Comparison of ENCODE assay signal across 8 cellular contexts in the genomic region with DNA sequence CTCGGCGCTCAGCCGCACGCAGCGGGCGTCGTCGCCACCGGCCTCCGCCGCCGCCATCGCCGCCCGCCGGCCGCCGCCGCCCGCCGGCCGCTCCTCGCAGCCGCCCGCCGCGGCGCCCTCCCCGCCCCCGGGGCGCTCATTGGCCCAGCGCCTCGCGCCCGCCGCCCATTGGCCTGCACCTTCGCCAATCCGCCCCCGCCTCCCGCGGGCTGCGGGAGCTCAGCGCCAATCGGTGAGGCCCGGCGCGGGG. TPM values are rescaled to one million over a fixed set of nuclear protein-coding genes. Genes with fewer than 3 reads are reported as not detected.
DNase-seq lines count a peak whose midpoint lies in the region; ATAC-seq, FAIRE-seq and TF ChIP-seq lines count a peak whose summit lies in the region.

A gene with protein sequence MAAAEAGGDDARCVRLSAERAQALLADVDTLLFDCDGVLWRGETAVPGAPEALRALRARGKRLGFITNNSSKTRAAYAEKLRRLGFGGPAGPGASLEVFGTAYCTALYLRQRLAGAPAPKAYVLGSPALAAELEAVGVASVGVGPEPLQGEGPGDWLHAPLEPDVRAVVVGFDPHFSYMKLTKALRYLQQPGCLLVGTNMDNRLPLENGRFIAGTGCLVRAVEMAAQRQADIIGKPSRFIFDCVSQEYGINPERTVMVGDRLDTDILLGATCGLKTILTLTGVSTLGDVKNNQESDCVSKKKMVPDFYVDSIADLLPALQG (minus strand): TSS at position 120 of the 250 bp plus-strand sequence. CDS start 63 bp downstream, at position 57.

- H3K27me3 ChIP-seq in subcutaneous abdominal adipose tissue (ENCODE audit: control insufficient read depth in 5 of 5, insufficient read depth in 4 of 5, low read length in 5 of 5): no peaks in the 10 kb centered on the region

- H3K27me3 Mint-ChIP-seq in activated CD4-positive, alpha-beta T cell treated with anti-CD3 and anti-CD28 coated beads, Interleukin-2, amount 10 ng/mL, durations not matched to agents 7 days and 5 days: no peaks in the 10 kb centered on the region

- TF ChIP-seq CTCF in astrocyte of the cerebellum (IDR thresholded peaks at IDR 0.05; ENCODE audit: low read depth, low read length, missing control alignments): no peak
- TF ChIP-seq CTCF in kidney (IDR thresholded peaks at IDR 0.05; ENCODE audit: borderline replicate concordance, extremely low read depth, insufficient read depth): no peak

- H3K4me3 ChIP-seq in astrocyte of the cerebellum (ENCODE audit: low read depth, low read length) (peak within 1 kb of the TSS; percentile 66), kidney (ENCODE audit: low read length in 2 of 2) (peak within 1 kb of the TSS; percentile 65 to 85), subcutaneous abdominal adipose tissue (ENCODE audit: low read depth in 1 of 5, low read length in 5 of 5) (peak within 1 kb of the TSS; percentile 80 to 88 (median 83))

- no peaks in the 10 kb centered on the region for H3K9me3 ChIP-seq in kidney (ENCODE audit: control insufficient read depth in 1 of 2, low read length in 2 of 2)
- H3K9me3 ChIP-seq in subcutaneous abdominal adipose tissue (ENCODE audit: control insufficient read depth in 5 of 5, low read length in 5 of 5): no peaks in the 10 kb centered on the region

- FAIRE-seq in kidney (lab: Jason Lieb, UNC): no peak

- H3K36me3 ChIP-seq in kidney (ENCODE audit: control insufficient read depth in 1 of 2, insufficient read depth in 2 of 2, low read length in 2 of 2) (no peaks in the 10 kb centered on the region), subcutaneous abdominal adipose tissue (ENCODE audit: control insufficient read depth in 5 of 5, insufficient read depth in 5 of 5, low read length in 5 of 5) (peaks cover 0 to 18% (median 7%) of the 10 kb centered on the region in 5 donors)

- CTCF ChIA-PET in activated CD4-positive, alpha-beta T cell treated with anti-CD3 and anti-CD28 coated beads, Interleukin-2, amount 10 ng/mL, durations not matched to agents 7 days and 5 days (lab: Charles Lee): interaction anchor here (0.5 to 1.4 kb wide), 3 partner anchors 9 to 475 kb away, joined by 3 read pairs; a partner anchor contains a TSS

- H3K36me3 Mint-ChIP-seq in activated CD4-positive, alpha-beta T cell treated with anti-CD3 and anti-CD28 coated beads, Interleukin-2, amount 10 ng/mL, durations not matched to agents 7 days and 5 days (ENCODE audit: low read depth): peaks cover 5% of the 10 kb centered on the region

- H3K4me1 ChIP-seq in kidney (ENCODE audit: control insufficient read depth in 1 of 2, insufficient read depth in 1 of 2, low read depth in 1 of 2, low read length in 2 of 2): peaks cover 15 to 25% of the 10 kb centered on the region in 2 donors
- peaks cover 6 to 31% (median 22%) of the 10 kb centered on the region in 5 donors for H3K4me1 ChIP-seq in subcutaneous abdominal adipose tissue (ENCODE audit: control insufficient read depth in 5 of 5, insufficient read depth in 5 of 5, low read length in 5 of 5)

- H3K9ac ChIP-seq in kidney (ENCODE audit: low read length in 2 of 2) (peak within 1 kb of the TSS; percentile 73), subcutaneous abdominal adipose tissue (ENCODE audit: low read length in 5 of 5) (peak within 1 kb of the TSS in 4 of 5 donors; percentile 72 to 85 (median 78))

- peak within 1 kb of the TSS; percentile 84 for H3K4me3 Mint-ChIP-seq in activated CD4-positive, alpha-beta T cell treated with anti-CD3 and anti-CD28 coated beads, Interleukin-2, amount 10 ng/mL, durations not matched to agents 7 days and 5 days

- H3K27ac Mint-ChIP-seq in activated CD4-positive, alpha-beta T cell treated with anti-CD3 and anti-CD28 coated beads, Interleukin-2, amount 10 ng/mL, durations not matched to agents 7 days and 5 days: peak within 1 kb of the TSS; percentile 89

- H3K27ac ChIP-seq in kidney (ENCODE audit: low read depth in 2 of 2, low read length in 2 of 2) (peak within 1 kb of the TSS; percentile 77 to 88), subcutaneous abdominal adipose tissue (ENCODE audit: low read depth, low read length) (peak within 1 kb of the TSS; percentile 83)

- H3K4me1 Mint-ChIP-seq in activated CD4-positive, alpha-beta T cell treated with anti-CD3 and anti-CD28 coated beads, Interleukin-2, amount 10 ng/mL, durations not matched to agents 7 days and 5 days: peaks cover 26% of the 10 kb centered on the region

- no peaks in the 10 kb centered on the region for H3K9me3 Mint-ChIP-seq in activated CD4-positive, alpha-beta T cell treated with anti-CD3 and anti-CD28 coated beads, Interleukin-2, amount 10 ng/mL, durations not matched to agents 7 days and 5 days

- in situ Hi-C loops in astrocyte of the cerebellum (cut with HindIII; ENCODE audit: low sequenced_read_pairs): no loop called here

- POLR2A ChIA-PET in activated CD4-positive, alpha-beta T cell treated with anti-CD3 and anti-CD28 coated beads, Interleukin-2, amount 10 ng/mL, durations not matched to agents 7 days and 5 days (lab: Charles Lee): interaction anchor here (0.6 to 1.3 kb wide), 3 partner anchors 38 to 245 kb away, joined by 3 to 8 read pairs (median 3); a partner anchor contains a TSS

- intact Hi-C loops in kidney (cut with DNase I): no loop called here

- ATAC-seq in HG03442 (IDR thresholded peaks at IDR 0.05; ENCODE audit: unreplicated experiment) (peak; percentile 82), HG03520 (IDR thresholded peaks at IDR 0.05; ENCODE audit: unreplicated experiment) (no peak)

- DNase-seq in activated CD4-positive, alpha-beta T cell treated with anti-CD3 and anti-CD28 coated beads, Interleukin-2, amount 10 ng/mL, durations not matched to agents 7 days and 5 days: no peak
- no peak for DNase-seq in activated CD4-positive, alpha-beta T cell treated with anti-CD3 and anti-CD28 coated beads for 4 hours
- no peak for DNase-seq in astrocyte of the cerebellum (ENCODE audit: low read depth)
- DNase-seq in kidney: no peak
- no peak for DNase-seq in 8988T

RNA-seq across cellular contexts. Expression of the gene that starts here (rescaled TPM):
- 10 to 100 TPM; 19.4 to 22.9 TPM for total RNA-seq in activated CD4-positive, alpha-beta T cell treated with anti-CD3 and anti-CD28 coated beads, Interleukin-2, amount 10 ng/mL, durations not matched to agents 7 days and 5 days
- total RNA-seq in kidney: 13.5 TPM
- polyA plus RNA-seq in kidney (ENCODE audit: insufficient read depth, low read depth, low replicate concordance): 21.2 TPM
